ENCODE assay signal across 9 cellular contexts in the genomic region with DNA sequence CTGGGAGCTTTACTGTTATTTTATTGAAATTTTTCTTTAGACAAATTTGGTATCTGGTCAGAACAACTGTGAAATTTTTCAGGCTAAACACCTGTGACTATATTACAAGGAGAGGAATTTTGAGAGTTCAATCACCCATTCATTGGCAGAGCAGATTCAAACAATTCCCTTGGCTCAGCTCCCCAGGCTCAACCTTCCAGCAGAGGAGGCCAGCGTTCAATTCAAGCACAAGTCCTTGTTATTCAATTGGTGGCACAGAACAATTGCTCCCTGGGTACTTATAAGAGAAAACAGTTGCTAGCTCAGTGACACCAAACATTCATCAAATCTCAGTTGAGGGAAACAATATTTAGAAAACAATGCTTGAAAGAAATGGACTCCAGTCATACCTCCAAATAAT.
A peak's percentile ranks its signal among the peaks of the same experiment; 100 is the strongest.
DNase-seq lines count a peak whose midpoint lies in the region; ATAC-seq and TF ChIP-seq lines count a peak whose summit lies in the region.
"Had no signal": no experiment of that assay in that cellular context is flagged by ENCODE, and none has a peak within 500 bp of the region (broad histone marks: within the 10 kb centered on the region; RNA-seq: fewer than 3 reads in every experiment).

No MANE protein-coding gene starts in this region.

- no peaks in the 10 kb centered on the region for H4K20me1 ChIP-seq in OCI-LY7 (ENCODE audit: insufficient read depth, low read length)

- H3K79me2 ChIP-seq in OCI-LY7 (ENCODE audit: insufficient read depth, low read depth, low read length) = no peaks in the 10 kb centered on the region

- H3K27me3 ChIP-seq in A673 (replicated peaks; ENCODE audit: insufficient read depth, low read depth, low read length, poor library complexity) = no peaks in the 10 kb centered on the region

- H3K4me1 ChIP-seq in A673 (ENCODE audit: insufficient read depth, low read length, poor library complexity, severe bottlenecking) = peaks cover 4% of the 10 kb centered on the region
- no peaks in the 10 kb centered on the region for H3K4me1 ChIP-seq in OCI-LY7 (ENCODE audit: insufficient read depth, low read length, poor library complexity, severe bottlenecking)

- POLR2A ChIA-PET in A673 (lab: Charles Lee; ENCODE audit: low non-redundant PET) (no interaction called here), OCI-LY7 (lab: Charles Lee) (interaction anchor here (0.6 kb wide), 1 partner anchor 17 kb away, joined by 4 read pairs; no protein-coding TSS in a partner anchor)

- H3K9me3 ChIP-seq in A673 (ENCODE audit: low read depth, low read length, poor library complexity, severe bottlenecking) (no peaks in the 10 kb centered on the region), OCI-LY7 (ENCODE audit: low read length) (no peaks in the 10 kb centered on the region)

- no peak overlapping the region for H3K4me2 ChIP-seq in OCI-LY7 (ENCODE audit: low read length)

- H2AFZ ChIP-seq in OCI-LY7 (ENCODE audit: low read length) = no peak overlapping the region

- ATAC-seq in HG03280 (IDR thresholded peaks at IDR 0.05; ENCODE audit: unreplicated experiment) (no peak), HG03196 (IDR thresholded peaks at IDR 0.05; ENCODE audit: unreplicated experiment) (no peak), GM19452 (IDR thresholded peaks at IDR 0.05; ENCODE audit: unreplicated experiment) (no peak)
- ATAC-seq: activated T-cell treated with anti-CD3 and anti-CD28 coated beads, Interleukin-2, amount 50 U/mL, for 4 hours had no signal

- intact Hi-C loops in A673 (cut with micrococcal nuclease; ENCODE audit: unreplicated experiment) = loop anchor here (5.0 to 10.0 kb wide), 3 partner anchors 703 to 813 kb away; no protein-coding TSS in a partner anchor
- intact Hi-C loops in OCI-LY7 (cut with micrococcal nuclease; ENCODE audit: unreplicated experiment) = loop anchor here (10.0 kb wide), 2 partner anchors 703 to 813 kb away; no protein-coding TSS in a partner anchor

- BruUV-seq in A673 (replicated peaks; lab: Mats Ljungman, UMichigan) (no TSS peak), OCI-LY7 (replicated peaks; lab: Mats Ljungman, UMichigan) (no TSS peak)

- CTCF ChIA-PET in A673 (lab: Charles Lee) = interaction anchor here (0.6 to 1.0 kb wide), 2 partner anchors 269 to 372 kb away, joined by 3 read pairs; no protein-coding TSS in a partner anchor
- CTCF ChIA-PET in OCI-LY7 (lab: Charles Lee; ENCODE audit: unreplicated experiment) = no interaction called here

- no peak overlapping the region for H3K27ac ChIP-seq in A673 (ENCODE audit: low read depth, low read length, poor library complexity, severe bottlenecking)
- no peak overlapping the region for H3K27ac ChIP-seq in OCI-LY7 (ENCODE audit: low read depth, low read length, poor library complexity, severe bottlenecking)

- no peaks in the 10 kb centered on the region for H3K9me2 ChIP-seq in OCI-LY7 (ENCODE audit: insufficient read depth, low read length)

- DNase-seq in A673 (ENCODE audit: low spot score) (peak; percentile 52), OCI-LY7 (ENCODE audit: low spot score) (no peak), fibroblast of villous mesenchyme (ENCODE audit: low read depth) (peak; percentile 22), SKM-1 treated with dmso at 0.1 percent for 144 hours (lab: John Stamatoyannopoulos, UW; ENCODE audit: unreplicated experiment) (no peak)
- DNase-seq: activated T-cell treated with anti-CD3 and anti-CD28 coated beads, Interleukin-2, amount 50 U/mL, for 4 hours had no signal

- H3K4me3 ChIP-seq in A673 (ENCODE audit: low read depth, low read length, poor library complexity, severe bottlenecking) (no peak overlapping the region), OCI-LY7 (ENCODE audit: low read depth, low read length, poor library complexity, severe bottlenecking) (no peak overlapping the region), fibroblast of villous mesenchyme (ENCODE audit: low read depth, low read length) (no peak overlapping the region)

- TF ChIP-seq CTCF in A673 (conservative IDR thresholded peaks at IDR 0.05; ENCODE audit: low read depth, low read length) (peak; percentile 57), GM12873 (IDR thresholded peaks at IDR 0.05; ENCODE audit: insufficient read depth, low read depth, low read length, missing control alignments) (peak; percentile 47), OCI-LY7 (conservative IDR thresholded peaks at IDR 0.05; ENCODE audit: low read length) (peak; percentile 62), fibroblast of villous mesenchyme (IDR thresholded peaks at IDR 0.05; ENCODE audit: insufficient read depth, low read depth, low read length) (peak; percentile 46)

- H3K36me3 ChIP-seq in A673 (ENCODE audit: insufficient read depth, low read length, poor library complexity, severe bottlenecking) = no peaks in the 10 kb centered on the region
- no peaks in the 10 kb centered on the region for H3K36me3 ChIP-seq in OCI-LY7 (ENCODE audit: insufficient read depth, low read length)

Comparison
In these comparisons a context has a peak if more than half of its experiments do, and no peak if none do; other contexts are left out.
1. DNase-seq: peak in A673 (single experiment) and fibroblast of villous mesenchyme (single experiment); none in OCI-LY7 (single experiment) and SKM-1 treated with dmso at 0.1 percent for 144 hours (single experiment).
2. Peak in every context shown above with its lines, with median percentiles within 50 percentile points of each other: CTCF ChIP-seq.